8 cellular contexts compared by ENCODE assay signal in genomic region chr1:15975805-15976680, GRCh38. TPM values are rescaled to one million over a fixed set of nuclear protein-coding genes. Genes with fewer than 3 reads are reported as not detected.
DNase-seq lines count a peak whose midpoint lies in the region; ATAC-seq and TF ChIP-seq lines count a peak whose summit lies in the region.

ZBTB17 (minus strand) TSS chr1:15976101; CDS start chr1:15948495, 27,606 bp downstream.

- peak within 1 kb of the TSS; percentile 90 for H3K4me3 Mint-ChIP-seq in CD8-positive, alpha-beta T cell

- no peaks in the 10 kb centered on the region for H3K9me3 ChIP-seq in CD8-positive, alpha-beta T cell (ENCODE audit: low read length)
- no peaks in the 10 kb centered on the region for H3K9me3 ChIP-seq in effector memory CD4-positive, alpha-beta T cell (ENCODE audit: control insufficient read depth, low read length)

- CTCF ChIA-PET in CD8-positive, alpha-beta T cell (lab: Charles Lee) = interaction anchor here (0.6 to 1.6 kb wide), 5 partner anchors 12 to 161 kb away, joined by 3 to 4 read pairs (median 4); no protein-coding TSS in a partner anchor
- CTCF ChIA-PET in activated CD8-positive, alpha-beta memory T cell treated with anti-CD3 and anti-CD28 coated beads for 36 hours (lab: Charles Lee) = interaction anchor here (0.7 to 2.5 kb wide), 5 partner anchors 19 to 568 kb away, joined by 3 to 22 read pairs (median 6); no protein-coding TSS in a partner anchor

- peak within 1 kb of the TSS; percentile 94 for H3K27ac Mint-ChIP-seq in CD8-positive, alpha-beta T cell

- H3K27me3 ChIP-seq in CD8-positive, alpha-beta T cell (ENCODE audit: insufficient read depth, low read length) = no peaks in the 10 kb centered on the region
- no peaks in the 10 kb centered on the region for H3K27me3 ChIP-seq in effector memory CD4-positive, alpha-beta T cell (replicated peaks; ENCODE audit: control insufficient read depth, insufficient read depth, low read length, poor library complexity, severe bottlenecking)

- H3K4me1 Mint-ChIP-seq in CD8-positive, alpha-beta T cell (ENCODE audit: low read depth) = peaks cover 38% of the 10 kb centered on the region

- no peak for TF ChIP-seq CTCF in CD8-positive, alpha-beta T cell (IDR thresholded peaks at IDR 0.05)
- no peak for TF ChIP-seq CTCF in GM20000 (IDR thresholded peaks at IDR 0.05; ENCODE audit: extremely low read depth, missing control alignments)

- peak within 1 kb of the TSS; percentile 68 for H3K27ac ChIP-seq in CD8-positive, alpha-beta T cell (ENCODE audit: low read depth, low read length)
- H3K27ac ChIP-seq in effector memory CD4-positive, alpha-beta T cell (ENCODE audit: insufficient read depth, low read length, poor library complexity, severe bottlenecking) = peak within 1 kb of the TSS; percentile 82

- H3K36me3 Mint-ChIP-seq in CD8-positive, alpha-beta T cell = peaks cover 27% of the 10 kb centered on the region

- DNase-seq in CD8-positive, alpha-beta T cell = peak; percentile 90 to 97 (median 95)
- DNase-seq in GM20000 (ENCODE audit: low spot score) (peak; percentile 95), HT1080 (ENCODE audit: low read depth) (peak; percentile 87), NOMO-1 (lab: John Stamatoyannopoulos, UW; ENCODE audit: unreplicated experiment in 2 of 2) (peak; percentile 84 to 92), medulla oblongata (ENCODE audit: extremely low spot score) (peak; percentile 93)
- peak; percentile 91 to 94 (median 94) for DNase-seq in effector memory CD4-positive, alpha-beta T cell
- DNase-seq in stimulated activated CD4-positive, alpha-beta T cell treated with anti-CD3 and anti-CD28 coated beads, TNF-alpha, amount 100 ng/mL, for 48 hours (ENCODE audit: low read depth in 3 of 3) = peak; percentile 92 to 95 (median 93)

- H3K4me3 ChIP-seq in CD8-positive, alpha-beta T cell (ENCODE audit: low read depth, low read length) = peak within 1 kb of the TSS; percentile 93
- peak within 1 kb of the TSS; percentile 94 for H3K4me3 ChIP-seq in effector memory CD4-positive, alpha-beta T cell (ENCODE audit: insufficient read depth, low read depth, low read length, poor library complexity, severe bottlenecking)

- no peaks in the 10 kb centered on the region for H3K27me3 Mint-ChIP-seq in CD8-positive, alpha-beta T cell (ENCODE audit: low read depth)

- intact Hi-C loops in CD8-positive, alpha-beta T cell (cut with DNase I, micrococcal nuclease) = loop anchor here (1.0 to 10.0 kb wide), 12 partner anchors 27 to 465 kb away; partner anchors contain the start of genes DNAJC16 (in 2 of the 2), SZRD1 (in 2 of the 2), CASP9 (in 1 of the 2) and CPLANE2 (in 1 of the 2)

- peak; percentile 88 for ATAC-seq in CD8-positive, alpha-beta T cell

- peaks cover 6% of the 10 kb centered on the region for H3K36me3 ChIP-seq in CD8-positive, alpha-beta T cell (ENCODE audit: insufficient read depth, low read length)
- H3K36me3 ChIP-seq in effector memory CD4-positive, alpha-beta T cell (ENCODE audit: control insufficient read depth, insufficient read depth, low read length) = peaks cover 18% of the 10 kb centered on the region

- peaks cover 11% of the 10 kb centered on the region for H3K4me1 ChIP-seq in CD8-positive, alpha-beta T cell (ENCODE audit: insufficient read depth, low read length)
- H3K4me1 ChIP-seq in effector memory CD4-positive, alpha-beta T cell (ENCODE audit: control insufficient read depth, insufficient read depth, low read length, poor library complexity, severe bottlenecking) = peaks cover 12% of the 10 kb centered on the region

- POLR2A ChIA-PET in CD8-positive, alpha-beta T cell (lab: Charles Lee) = interaction anchor here (0.8 to 2.3 kb wide), 7 partner anchors 10 to 160 kb away, joined by 3 to 23 read pairs (median 4); partner anchors contain the start of gene SPEN
- POLR2A ChIA-PET in activated CD8-positive, alpha-beta memory T cell treated with anti-CD3 and anti-CD28 coated beads for 36 hours (lab: Charles Lee) = interaction anchor here (0.6 to 4.6 kb wide), 7 partner anchors 10 to 142 kb away, joined by 3 to 51 read pairs (median 4); partner anchors contain the start of gene SRARP

- H3K9me3 Mint-ChIP-seq in CD8-positive, alpha-beta T cell = no peaks in the 10 kb centered on the region

RNA-seq across cellular contexts. Expression of gene ZBTB17, which starts in this region (rescaled TPM):
- total RNA-seq in CD8-positive, alpha-beta T cell = 100 to 1,000 TPM; 106 to 115 TPM
- 40.0 and 52.2 TPM in 2 replicates for total RNA-seq in HT1080 (2014; rRNA removed; shearing (Covaris generic))
- 19.8 and 21.0 TPM in 2 replicates for polyA plus RNA-seq in HT1080 (2015; cell fraction: cytosol; rRNA removed)
- polyA plus RNA-seq in HT1080 (2015; cell fraction: nucleus; rRNA removed) = 71.9 and 78.5 TPM in 2 replicates
- 10 to 100 TPM; 54.8 to 57.9 TPM for total RNA-seq in activated CD8-positive, alpha-beta memory T cell treated with anti-CD3 and anti-CD28 coated beads for 36 hours

Comparison
In these comparisons a context has a peak if more than half of its experiments do, and no peak if none do; other contexts are left out.
1. Peak in every context shown above with its lines: DNase-seq, ATAC-seq, H3K4me3 ChIP-seq and H3K27ac ChIP-seq.